In the genomic region with DNA sequence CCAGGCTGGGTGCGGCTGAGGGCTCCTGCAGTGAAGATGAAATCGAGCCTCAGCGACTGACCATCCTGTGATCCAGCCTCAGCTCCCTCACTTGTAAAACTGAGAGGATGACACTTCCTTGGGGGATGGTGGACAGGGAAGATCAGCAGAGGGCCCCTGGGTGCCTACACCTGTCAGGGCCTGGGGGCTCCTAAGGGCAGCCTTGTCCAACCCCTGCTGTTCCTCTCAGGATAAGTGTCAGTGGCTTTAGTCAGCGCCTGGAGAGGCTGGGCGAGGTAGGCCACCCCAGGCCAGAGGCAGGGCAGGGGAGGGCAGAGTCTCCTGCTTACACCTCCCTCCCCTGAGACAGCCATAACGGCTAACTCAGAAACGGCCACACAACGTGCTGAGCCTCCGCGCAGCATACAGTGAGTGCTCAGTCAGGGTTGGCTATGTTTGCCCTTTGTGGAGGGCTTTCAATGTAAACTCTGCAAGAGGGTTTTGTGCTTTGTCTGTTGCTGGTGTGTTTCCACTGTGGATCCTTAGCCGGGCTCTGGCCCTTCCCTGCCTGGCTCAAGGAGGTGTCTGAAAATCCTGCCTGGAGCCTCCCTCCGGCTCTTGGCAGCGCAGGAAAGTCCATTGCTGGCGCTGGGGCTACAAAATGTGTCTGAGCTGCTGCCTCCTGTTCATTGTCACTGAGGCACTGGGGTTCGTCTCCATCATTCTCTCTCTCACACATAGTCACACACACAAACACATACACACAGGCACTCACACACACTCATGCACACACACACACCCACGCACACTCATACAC, we compare ENCODE assay signal across 2 cellular contexts.
TF ChIP-seq lines count a peak whose summit lies in the region.

No MANE protein-coding gene starts in this region.

TF ChIP-seq in IMR-90, 13 proteins besides CTCF, POLR2A, EP300 and RAD21:
- TF ChIP-seq CEBPB (IDR thresholded peaks at IDR 0.05; ENCODE audit: low read depth, low read length), result no peak
- TF ChIP-seq RFX5 (IDR thresholded peaks at IDR 0.05; ENCODE audit: low read depth, low read length), result no peak
- TF ChIP-seq, protein P1, sequence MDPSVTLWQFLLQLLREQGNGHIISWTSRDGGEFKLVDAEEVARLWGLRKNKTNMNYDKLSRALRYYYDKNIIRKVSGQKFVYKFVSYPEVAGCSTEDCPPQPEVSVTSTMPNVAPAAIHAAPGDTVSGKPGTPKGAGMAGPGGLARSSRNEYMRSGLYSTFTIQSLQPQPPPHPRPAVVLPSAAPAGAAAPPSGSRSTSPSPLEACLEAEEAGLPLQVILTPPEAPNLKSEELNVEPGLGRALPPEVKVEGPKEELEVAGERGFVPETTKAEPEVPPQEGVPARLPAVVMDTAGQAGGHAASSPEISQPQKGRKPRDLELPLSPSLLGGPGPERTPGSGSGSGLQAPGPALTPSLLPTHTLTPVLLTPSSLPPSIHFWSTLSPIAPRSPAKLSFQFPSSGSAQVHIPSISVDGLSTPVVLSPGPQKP (IDR thresholded peaks at IDR 0.05; ENCODE audit: borderline replicate concordance, low read depth, low read length), result no peak
- no peak for TF ChIP-seq MXI1 (IDR thresholded peaks at IDR 0.05; ENCODE audit: borderline replicate concordance, low read depth, low read length)
- TF ChIP-seq SMC3 (IDR thresholded peaks at IDR 0.05; ENCODE audit: low read depth, low read length), result no peak
- TF ChIP-seq NFE2L2 (IDR thresholded peaks at IDR 0.05; ENCODE audit: low read depth, low read length), result no peak
- TF ChIP-seq FOS (IDR thresholded peaks at IDR 0.05; ENCODE audit: low read depth, low read length), result no peak
- no peak for TF ChIP-seq CHD1 (IDR thresholded peaks at IDR 0.05; ENCODE audit: low read depth, low read length)
- TF ChIP-seq RCOR1 (IDR thresholded peaks at IDR 0.05; ENCODE audit: insufficient replicate concordance, low read length), result no peak
- no peak for TF ChIP-seq BHLHE40 (IDR thresholded peaks at IDR 0.05; ENCODE audit: low read depth, low read length)
- TF ChIP-seq MAFK (IDR thresholded peaks at IDR 0.05; ENCODE audit: low read depth, low read length), result no peak
- TF ChIP-seq MAZ (IDR thresholded peaks at IDR 0.05; ENCODE audit: borderline replicate concordance, low read depth, low read length), result no peak
- TF ChIP-seq, protein P2, sequence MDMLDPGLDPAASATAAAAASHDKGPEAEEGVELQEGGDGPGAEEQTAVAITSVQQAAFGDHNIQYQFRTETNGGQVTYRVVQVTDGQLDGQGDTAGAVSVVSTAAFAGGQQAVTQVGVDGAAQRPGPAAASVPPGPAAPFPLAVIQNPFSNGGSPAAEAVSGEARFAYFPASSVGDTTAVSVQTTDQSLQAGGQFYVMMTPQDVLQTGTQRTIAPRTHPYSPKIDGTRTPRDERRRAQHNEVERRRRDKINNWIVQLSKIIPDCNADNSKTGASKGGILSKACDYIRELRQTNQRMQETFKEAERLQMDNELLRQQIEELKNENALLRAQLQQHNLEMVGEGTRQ (IDR thresholded peaks at IDR 0.05; ENCODE audit: low read depth, low read length), result no peak

TF ChIP-seq in H1, 55 proteins besides CTCF, POLR2A, EP300 and RAD21:
- no peak for TF ChIP-seq RBBP5 (IDR thresholded peaks at IDR 0.05; ENCODE audit: borderline replicate concordance, low read depth, low read length)
- no peak for TF ChIP-seq GABPA (IDR thresholded peaks at IDR 0.05; ENCODE audit: borderline replicate concordance, insufficient read depth, low read length)
- TF ChIP-seq CEBPB (IDR thresholded peaks at IDR 0.05; ENCODE audit: low read depth, low read length), result no peak
- no peak for TF ChIP-seq FOSL1 (IDR thresholded peaks at IDR 0.05; ENCODE audit: insufficient read depth, low read depth, low read length)
- TF ChIP-seq SUZ12 (IDR thresholded peaks at IDR 0.05; ENCODE audit: low read length), result no peak
- TF ChIP-seq, protein P2 (IDR thresholded peaks at IDR 0.05; ENCODE audit: low read length), result no peak
- no peak for TF ChIP-seq KDM4A (IDR thresholded peaks at IDR 0.05; ENCODE audit: low read depth, low read length, severe bottlenecking)
